Comparison of ENCODE assay signal across 8 cellular contexts in the genomic region with DNA sequence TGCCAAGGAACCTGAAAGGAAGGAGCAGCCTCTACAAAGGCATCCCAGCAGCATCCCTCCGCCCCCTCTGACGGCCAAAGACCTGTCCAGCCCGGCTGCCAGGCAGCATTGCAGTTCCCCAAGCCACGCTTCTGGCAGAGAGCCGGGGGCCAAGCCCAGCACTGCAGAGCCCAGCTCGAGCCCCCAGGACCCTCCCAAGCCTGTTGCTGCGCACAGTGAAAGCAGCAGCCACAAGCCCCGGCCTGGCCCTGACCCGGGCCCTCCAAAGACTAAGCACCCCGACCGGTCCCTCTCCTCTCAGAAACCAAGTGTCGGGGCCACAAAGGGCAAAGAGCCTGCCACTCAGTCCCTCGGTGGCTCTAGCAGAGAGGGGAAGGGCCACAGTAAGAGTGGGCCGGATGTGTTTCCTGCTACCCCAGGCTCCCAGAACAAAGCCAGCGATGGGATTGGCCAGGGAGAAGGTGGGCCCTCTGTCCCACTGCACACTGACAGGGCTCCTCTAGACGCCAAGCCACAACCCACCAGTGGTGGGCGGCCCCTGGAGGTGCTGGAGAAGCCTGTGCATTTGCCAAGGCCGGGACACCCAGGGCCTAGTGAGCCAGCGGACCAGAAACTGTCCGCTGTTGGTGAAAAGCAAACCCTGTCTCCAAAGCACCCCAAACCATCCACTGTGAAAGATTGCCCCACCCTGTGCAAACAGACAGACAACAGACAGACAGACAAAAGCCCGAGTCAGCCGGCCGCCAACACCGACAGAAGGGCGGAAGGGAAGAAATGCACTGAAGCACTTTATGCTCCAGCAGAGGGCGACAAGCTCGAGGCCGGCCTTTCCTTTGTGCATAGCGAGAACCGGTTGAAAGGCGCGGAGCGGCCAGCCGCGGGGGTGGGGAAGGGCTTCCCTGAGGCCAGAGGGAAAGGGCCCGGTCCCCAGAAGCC. TPM values are rescaled to one million over a fixed set of nuclear protein-coding genes. Genes with fewer than 3 reads are reported as not detected.
DNase-seq lines count a peak whose midpoint lies in the region; ATAC-seq and TF ChIP-seq lines count a peak whose summit lies in the region.

No MANE protein-coding gene starts in this region.

- no peaks in the 10 kb centered on the region for H3K27me3 Mint-ChIP-seq in nephron (ENCODE audit: low read depth)

- peak; percentile 69 for DNase-seq in G401 (ENCODE audit: low spot score)
- DNase-seq in NK-92 (lab: John Stamatoyannopoulos, UW; ENCODE audit: unreplicated experiment): peak; percentile 31
- DNase-seq in activated T-helper 1 cell treated with anti-CD3 and anti-CD28 coated beads, Interleukin-2, amount 50 U/mL, for 16 hours (ENCODE audit: low read depth in 1 of 2, low spot score in 1 of 2): peak; percentile 61 to 62
- DNase-seq in fibroblast of peridontal ligament (ENCODE audit: extremely low read depth): peak; percentile 78
- DNase-seq in stimulated activated naive CD4-positive, alpha-beta T cell (lab: John Stamatoyannopoulos, UW): peak; percentile 45 to 85 (median 69)
- DNase-seq in cortex of kidney (lab: John Stamatoyannopoulos, UW): no peak

- peaks cover 12% of the 10 kb centered on the region for H3K4me1 Mint-ChIP-seq in nephron

- TF ChIP-seq CTCF in nephron (IDR thresholded peaks at IDR 0.05; ENCODE audit: unreplicated experiment in 3 of 3): peak; percentile 77 to 90 (median 80)

- no peaks in the 10 kb centered on the region for H3K9me3 Mint-ChIP-seq in nephron

- H3K36me3 Mint-ChIP-seq in nephron (ENCODE audit: low read depth): peaks cover 36% of the 10 kb centered on the region

- peak; percentile 88 for ATAC-seq in HG02571 (IDR thresholded peaks at IDR 0.05; ENCODE audit: unreplicated experiment)

- in situ Hi-C loops in G401 (cut with HindIII; ENCODE audit: low sequenced_read_pairs): no loop called here

- peak overlapping the region in 1 of 3 experiments; percentile 36 for H3K4me3 Mint-ChIP-seq in nephron

- peak overlapping the region; percentile 52 to 97 (median 80) for H3K27ac Mint-ChIP-seq in nephron

RNA-seq across cellular contexts. Expression of a gene that starts 30.8 kb away (rescaled TPM):
- total RNA-seq in G401 (2014; rRNA removed; shearing (Covaris generic)): not detected in 2 replicates
